Comparison of ENCODE assay signal across 8 cellular contexts in genomic region chr5:138177936-138178515, GRCh38. TPM values are rescaled to one million over a fixed set of nuclear protein-coding genes. Genes with fewer than 3 reads are reported as not detected.
A peak's percentile ranks its signal among the peaks of the same experiment; 100 is the strongest.
DNase-seq lines count a peak whose midpoint lies in the region; ATAC-seq and TF ChIP-seq lines count a peak whose summit lies in the region.

No MANE protein-coding gene starts in this region.

- H3K9ac ChIP-seq in MM.1S (ENCODE audit: low read length) = peak overlapping the region; percentile 75

- peak; percentile 20 for DNase-seq in 8988T
- peak; percentile 63 for DNase-seq in ELR (ENCODE audit: low read depth)
- peak; percentile 42 for DNase-seq in MM.1S
- peak; percentile 53 for DNase-seq in activated naive CD4-positive, alpha-beta T cell treated with anti-CD3 and anti-CD28 coated beads for 36 hours
- DNase-seq in Right ventricle myocardium superior = peak; percentile 51
- DNase-seq in prostate gland (ENCODE audit: low spot score) = peak; percentile 33

- H3K27ac Mint-ChIP-seq in activated naive CD4-positive, alpha-beta T cell treated with anti-CD3 and anti-CD28 coated beads for 36 hours = no peak overlapping the region

- H3K4me3 ChIP-seq in MM.1S (ENCODE audit: low read length) (peak overlapping the region; percentile 77), prostate gland (peak overlapping the region; percentile 64 to 65)

- H3K79me2 ChIP-seq in MM.1S (ENCODE audit: low read length) = peaks cover 72% of the 10 kb centered on the region

- intact Hi-C loops in activated naive CD4-positive, alpha-beta T cell treated with anti-CD3 and anti-CD28 coated beads for 36 hours (cut with micrococcal nuclease) = loop anchor here (1.0 to 10.0 kb wide), 12 partner anchors 35 to 424 kb away; partner anchors contain the start of genes CDC23, CDC25C, ETF1 and HNRNPA0
- intact Hi-C loops in Right ventricle myocardium superior (cut with DNase I) = no loop called here
- intact Hi-C loops in prostate gland (cut with DNase I) = no loop called here

- peak overlapping the region; percentile 83 for H3K4me2 ChIP-seq in MM.1S (ENCODE audit: low read depth, low read length)

- peak overlapping the region; percentile 87 for H2AFZ ChIP-seq in MM.1S (ENCODE audit: low read length)

- H3K4me3 Mint-ChIP-seq in activated naive CD4-positive, alpha-beta T cell treated with anti-CD3 and anti-CD28 coated beads for 36 hours = no peak overlapping the region

- H3K9me3 ChIP-seq in MM.1S (replicated peaks; ENCODE audit: insufficient read depth, low read length) (no peaks in the 10 kb centered on the region), prostate gland (no peaks in the 10 kb centered on the region)

- TF ChIP-seq POLR2A in prostate gland (IDR thresholded peaks at IDR 0.05) = no peak

- no peaks in the 10 kb centered on the region for H3K27me3 Mint-ChIP-seq in activated naive CD4-positive, alpha-beta T cell treated with anti-CD3 and anti-CD28 coated beads for 36 hours (ENCODE audit: low read depth)

- TF ChIP-seq CTCF in MM.1S (IDR thresholded peaks at IDR 0.05; ENCODE audit: low read length) (no peak), prostate gland (IDR thresholded peaks at IDR 0.05) (no peak)

- ATAC-seq in Right ventricle myocardium superior (ENCODE audit: poor library complexity) (peak; percentile 54), GM19463 (IDR thresholded peaks at IDR 0.05; ENCODE audit: unreplicated experiment) (no peak), HG02981 (IDR thresholded peaks at IDR 0.05; ENCODE audit: unreplicated experiment) (no peak)

- H3K36me3 Mint-ChIP-seq in activated naive CD4-positive, alpha-beta T cell treated with anti-CD3 and anti-CD28 coated beads for 36 hours (ENCODE audit: low read depth) = peaks cover 37% of the 10 kb centered on the region

- H3K4me1 Mint-ChIP-seq in activated naive CD4-positive, alpha-beta T cell treated with anti-CD3 and anti-CD28 coated beads for 36 hours (ENCODE audit: low read depth) = peaks cover 12% of the 10 kb centered on the region

- H3K27ac ChIP-seq in MM.1S (ENCODE audit: low read length) (peak overlapping the region; percentile 73; the same call in 1 of the 2 replicates), prostate gland (peak overlapping the region; percentile 85 to 90)

- H3K36me3 ChIP-seq in MM.1S (replicated peaks; ENCODE audit: insufficient read depth, low read length) (peaks cover 16% of the 10 kb centered on the region), prostate gland (no peaks in the 10 kb centered on the region)

- H3K27me3 ChIP-seq in MM.1S (replicated peaks; ENCODE audit: insufficient read depth, low read length) (no peaks in the 10 kb centered on the region), prostate gland (replicated peaks; ENCODE audit: insufficient read depth) (no peaks in the 10 kb centered on the region)

- peaks cover 5% of the 10 kb centered on the region; the same call in 1 of the 2 replicates for H3K4me1 ChIP-seq in MM.1S (ENCODE audit: low read length)
- H3K4me1 ChIP-seq in prostate gland (replicated peaks) = peaks cover 10% of the 10 kb centered on the region

- WGBS in prostate gland = under 1% methylated on average over 16 of the region's 16 CpGs

- H3K9me3 Mint-ChIP-seq in activated naive CD4-positive, alpha-beta T cell treated with anti-CD3 and anti-CD28 coated beads for 36 hours = no peaks in the 10 kb centered on the region

- CTCF ChIA-PET in activated naive CD4-positive, alpha-beta T cell treated with anti-CD3 and anti-CD28 coated beads for 36 hours (lab: Charles Lee) = interaction anchor here (0.6 to 3.7 kb wide), 7 partner anchors 48 to 1099 kb away, joined by 3 to 23 read pairs (median 4); partner anchors contain the start of gene KDM3B

- H3F3A ChIP-seq in MM.1S (ENCODE audit: insufficient read depth, low read length) = peaks cover 16% of the 10 kb centered on the region

- no peaks in the 10 kb centered on the region for H3K9me2 ChIP-seq in MM.1S (replicated peaks; ENCODE audit: insufficient read depth, low read length)

- no peaks in the 10 kb centered on the region for H4K20me1 ChIP-seq in MM.1S (ENCODE audit: insufficient read depth, low read length)

RNA-seq across cellular contexts. Expression of gene BRD8, which starts 0.4 kb away (rescaled TPM):
- total RNA-seq in activated naive CD4-positive, alpha-beta T cell treated with anti-CD3 and anti-CD28 coated beads for 36 hours = 10 to 100 TPM; 94.8 to 95.6 TPM
- total RNA-seq in Right ventricle myocardium superior (26.4 TPM), prostate gland (10 to 100 TPM; 47.1 to 75.5 TPM)

RNA-seq across cellular contexts. Expression of gene KIF20A, which starts 0.9 kb away (rescaled TPM):
- 10 to 100 TPM; 78.9 to 81.9 TPM for total RNA-seq in activated naive CD4-positive, alpha-beta T cell treated with anti-CD3 and anti-CD28 coated beads for 36 hours
- total RNA-seq in Right ventricle myocardium superior = 0.65 TPM
- 1 to 10 TPM in 1 of 2 donors, under 1 TPM in 1; 0.77 to 8.0 TPM for total RNA-seq in prostate gland

RNA-seq across cellular contexts. Expression of gene CDC23, which starts 35.1 kb away (rescaled TPM):
- total RNA-seq in activated naive CD4-positive, alpha-beta T cell treated with anti-CD3 and anti-CD28 coated beads for 36 hours = 10 to 100 TPM; 44.3 to 47.2 TPM
- total RNA-seq in Right ventricle myocardium superior (18.6 TPM), prostate gland (10 to 100 TPM; 14.7 to 23.9 TPM)

RNA-seq across cellular contexts. Expression of gene NME5, which starts 38.8 kb away (rescaled TPM):
- total RNA-seq in activated naive CD4-positive, alpha-beta T cell treated with anti-CD3 and anti-CD28 coated beads for 36 hours = not detected
- 4.9 TPM for total RNA-seq in Right ventricle myocardium superior
- 1 to 10 TPM; 5.8 to 6.6 TPM for total RNA-seq in prostate gland

Comparison
In these comparisons a context has a peak if more than half of its experiments do, and no peak if none do; other contexts are left out.
1. RNA of gene KIF20A, which starts 0.9 kb away (total RNA-seq): 78.9 to 81.9 TPM in activated naive CD4-positive, alpha-beta T cell treated with anti-CD3 and anti-CD28 coated beads for 36 hours; 0.77 to 8.0 TPM in prostate gland and 0.65 TPM in Right ventricle myocardium superior (single experiment); every median in the first group is over 4 times any median in the second.
2. Peak in every context shown above with its lines, with median percentiles within 50 percentile points of each other: DNase-seq.